1 cellular context compared by ENCODE assay signal in genomic region chr5:27406020-27406419, GRCh38.
TF ChIP-seq lines count a peak whose summit lies in the region.

No MANE protein-coding gene starts in this region.

TF ChIP-seq in HEK293, 187 proteins besides CTCF, POLR2A, EP300 and RAD21 (continued from another document and continues in another):
- no peak for TF ChIP-seq PRDM2 (tag by site-specific recombination; IDR thresholded peaks at IDR 0.05; ENCODE audit: borderline replicate concordance)
- TF ChIP-seq ZBTB44 (tag by site-specific recombination; IDR thresholded peaks at IDR 0.05): no peak
- TF ChIP-seq ZIC2 (tag by site-specific recombination; IDR thresholded peaks at IDR 0.05): no peak
- TF ChIP-seq PRDM1 (tag by site-specific recombination; IDR thresholded peaks at IDR 0.05): no peak
- TF ChIP-seq ZNF416 (tag by site-specific recombination; IDR thresholded peaks at IDR 0.05): no peak
- TF ChIP-seq ZNF596 (tag by site-specific recombination; IDR thresholded peaks at IDR 0.05): no peak
- TF ChIP-seq ZNF37A (tag by site-specific recombination; IDR thresholded peaks at IDR 0.05): no peak
- TF ChIP-seq ZNF701 (tag by site-specific recombination; IDR thresholded peaks at IDR 0.05): no peak
- TF ChIP-seq ZNF558 (tag by site-specific recombination; IDR thresholded peaks at IDR 0.05): 0 out of 2 replicates have a peak, but pooled peaks have one; percentile 53
- TF ChIP-seq, protein P1, sequence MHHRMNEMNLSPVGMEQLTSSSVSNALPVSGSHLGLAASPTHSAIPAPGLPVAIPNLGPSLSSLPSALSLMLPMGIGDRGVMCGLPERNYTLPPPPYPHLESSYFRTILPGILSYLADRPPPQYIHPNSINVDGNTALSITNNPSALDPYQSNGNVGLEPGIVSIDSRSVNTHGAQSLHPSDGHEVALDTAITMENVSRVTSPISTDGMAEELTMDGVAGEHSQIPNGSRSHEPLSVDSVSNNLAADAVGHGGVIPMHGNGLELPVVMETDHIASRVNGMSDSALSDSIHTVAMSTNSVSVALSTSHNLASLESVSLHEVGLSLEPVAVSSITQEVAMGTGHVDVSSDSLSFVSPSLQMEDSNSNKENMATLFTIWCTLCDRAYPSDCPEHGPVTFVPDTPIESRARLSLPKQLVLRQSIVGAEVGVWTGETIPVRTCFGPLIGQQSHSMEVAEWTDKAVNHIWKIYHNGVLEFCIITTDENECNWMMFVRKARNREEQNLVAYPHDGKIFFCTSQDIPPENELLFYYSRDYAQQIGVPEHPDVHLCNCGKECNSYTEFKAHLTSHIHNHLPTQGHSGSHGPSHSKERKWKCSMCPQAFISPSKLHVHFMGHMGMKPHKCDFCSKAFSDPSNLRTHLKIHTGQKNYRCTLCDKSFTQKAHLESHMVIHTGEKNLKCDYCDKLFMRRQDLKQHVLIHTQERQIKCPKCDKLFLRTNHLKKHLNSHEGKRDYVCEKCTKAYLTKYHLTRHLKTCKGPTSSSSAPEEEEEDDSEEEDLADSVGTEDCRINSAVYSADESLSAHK (tag by site-specific recombination; IDR thresholded peaks at IDR 0.05): no peak
- TF ChIP-seq EGR2 (tag by site-specific recombination; IDR thresholded peaks at IDR 0.05; ENCODE audit: low read depth): no peak
- no peak for TF ChIP-seq REPIN1 (tag by site-specific recombination; IDR thresholded peaks at IDR 0.05; ENCODE audit: low read depth)
- TF ChIP-seq GLIS2 (tag by site-specific recombination; IDR thresholded peaks at IDR 0.05): no peak
- no peak for TF ChIP-seq ZNF785 (tag by site-specific recombination; IDR thresholded peaks at IDR 0.05)
- no peak for TF ChIP-seq ZBTB17 (tag by site-specific recombination; IDR thresholded peaks at IDR 0.05)
- no peak for TF ChIP-seq ZNF169 (tag by site-specific recombination; IDR thresholded peaks at IDR 0.05)
- no peak for TF ChIP-seq ZNF24 (tag by site-specific recombination; IDR thresholded peaks at IDR 0.05)
- no peak for TF ChIP-seq ZNF214 (tag by site-specific recombination; IDR thresholded peaks at IDR 0.05; ENCODE audit: borderline replicate concordance)
- no peak for TF ChIP-seq ZNF16 (tag by site-specific recombination; IDR thresholded peaks at IDR 0.05; ENCODE audit: low read depth)
- TF ChIP-seq, protein P2, sequence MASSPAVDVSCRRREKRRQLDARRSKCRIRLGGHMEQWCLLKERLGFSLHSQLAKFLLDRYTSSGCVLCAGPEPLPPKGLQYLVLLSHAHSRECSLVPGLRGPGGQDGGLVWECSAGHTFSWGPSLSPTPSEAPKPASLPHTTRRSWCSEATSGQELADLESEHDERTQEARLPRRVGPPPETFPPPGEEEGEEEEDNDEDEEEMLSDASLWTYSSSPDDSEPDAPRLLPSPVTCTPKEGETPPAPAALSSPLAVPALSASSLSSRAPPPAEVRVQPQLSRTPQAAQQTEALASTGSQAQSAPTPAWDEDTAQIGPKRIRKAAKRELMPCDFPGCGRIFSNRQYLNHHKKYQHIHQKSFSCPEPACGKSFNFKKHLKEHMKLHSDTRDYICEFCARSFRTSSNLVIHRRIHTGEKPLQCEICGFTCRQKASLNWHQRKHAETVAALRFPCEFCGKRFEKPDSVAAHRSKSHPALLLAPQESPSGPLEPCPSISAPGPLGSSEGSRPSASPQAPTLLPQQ (tag by site-specific recombination; IDR thresholded peaks at IDR 0.05): no peak
- TF ChIP-seq, protein P3, sequence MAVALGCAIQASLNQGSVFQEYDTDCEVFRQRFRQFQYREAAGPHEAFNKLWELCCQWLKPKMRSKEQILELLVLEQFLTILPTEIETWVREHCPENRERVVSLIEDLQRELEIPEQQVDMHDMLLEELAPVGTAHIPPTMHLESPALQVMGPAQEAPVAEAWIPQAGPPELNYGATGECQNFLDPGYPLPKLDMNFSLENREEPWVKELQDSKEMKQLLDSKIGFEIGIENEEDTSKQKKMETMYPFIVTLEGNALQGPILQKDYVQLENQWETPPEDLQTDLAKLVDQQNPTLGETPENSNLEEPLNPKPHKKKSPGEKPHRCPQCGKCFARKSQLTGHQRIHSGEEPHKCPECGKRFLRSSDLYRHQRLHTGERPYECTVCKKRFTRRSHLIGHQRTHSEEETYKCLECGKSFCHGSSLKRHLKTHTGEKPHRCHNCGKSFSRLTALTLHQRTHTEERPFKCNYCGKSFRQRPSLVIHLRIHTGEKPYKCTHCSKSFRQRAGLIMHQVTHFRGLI (tag by site-specific recombination; IDR thresholded peaks at IDR 0.05): no peak
- no peak for TF ChIP-seq SP2 (tag by site-specific recombination; IDR thresholded peaks at IDR 0.05)
- TF ChIP-seq SETDB1 (IDR thresholded peaks at IDR 0.05; ENCODE audit: insufficient read length, low read length): no peak
- TF ChIP-seq ZNF114 (tag by site-specific recombination; IDR thresholded peaks at IDR 0.05): no peak
- no peak for TF ChIP-seq KLF1 (tag by site-specific recombination; IDR thresholded peaks at IDR 0.05)
- TF ChIP-seq, protein P4, sequence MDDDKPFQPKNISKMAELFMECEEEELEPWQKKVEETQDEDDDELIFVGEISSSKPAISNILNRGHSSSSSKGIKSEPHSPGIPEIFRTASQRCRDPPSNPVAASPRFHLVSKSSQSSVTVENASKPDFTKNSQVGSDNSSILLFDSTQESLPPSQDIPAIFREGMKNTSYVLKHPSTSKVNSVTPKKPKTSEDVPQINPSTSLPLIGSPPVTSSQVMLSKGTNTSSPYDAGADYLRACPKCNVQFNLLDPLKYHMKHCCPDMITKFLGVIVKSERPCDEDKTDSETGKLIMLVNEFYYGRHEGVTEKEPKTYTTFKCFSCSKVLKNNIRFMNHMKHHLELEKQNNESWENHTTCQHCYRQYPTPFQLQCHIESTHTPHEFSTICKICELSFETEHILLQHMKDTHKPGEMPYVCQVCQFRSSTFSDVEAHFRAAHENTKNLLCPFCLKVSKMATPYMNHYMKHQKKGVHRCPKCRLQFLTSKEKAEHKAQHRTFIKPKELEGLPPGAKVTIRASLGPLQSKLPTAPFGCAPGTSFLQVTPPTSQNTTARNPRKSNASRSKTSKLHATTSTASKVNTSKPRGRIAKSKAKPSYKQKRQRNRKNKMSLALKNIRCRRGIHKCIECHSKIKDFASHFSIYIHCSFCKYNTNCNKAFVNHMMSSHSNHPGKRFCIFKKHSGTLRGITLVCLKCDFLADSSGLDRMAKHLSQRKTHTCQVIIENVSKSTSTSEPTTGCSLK (tag by site-specific recombination; IDR thresholded peaks at IDR 0.05): no peak
- TF ChIP-seq ZNF660 (tag by site-specific recombination; IDR thresholded peaks at IDR 0.05): no peak
- TF ChIP-seq ZNF600 (tag by site-specific recombination; IDR thresholded peaks at IDR 0.05): no peak
- peak; percentile 95; the same call in 1 of the 2 replicates for TF ChIP-seq ZNF138 (tag by site-specific recombination; IDR thresholded peaks at IDR 0.05; ENCODE audit: borderline replicate concordance)
- TF ChIP-seq ZFP37 (tag by site-specific recombination; IDR thresholded peaks at IDR 0.05): no peak
- TF ChIP-seq ZNF544 (tag by site-specific recombination; IDR thresholded peaks at IDR 0.05): no peak
- TF ChIP-seq ZNF398 (tag by site-specific recombination; IDR thresholded peaks at IDR 0.05): no peak
- TF ChIP-seq ZSCAN16 (tag by site-specific recombination; IDR thresholded peaks at IDR 0.05): no peak
- TF ChIP-seq ZNF580 (tag by site-specific recombination; IDR thresholded peaks at IDR 0.05): no peak
- TF ChIP-seq ZNF707 (tag by site-specific recombination; IDR thresholded peaks at IDR 0.05): no peak
- TF ChIP-seq SALL2 (tag by site-specific recombination; IDR thresholded peaks at IDR 0.05; ENCODE audit: borderline replicate concordance): no peak
- no peak for TF ChIP-seq ZNF221 (tag by site-specific recombination; IDR thresholded peaks at IDR 0.05; ENCODE audit: borderline replicate concordance)
- no peak for TF ChIP-seq ZNF391 (tag by site-specific recombination; IDR thresholded peaks at IDR 0.05; ENCODE audit: borderline replicate concordance, low read depth)
- TF ChIP-seq ZNF704 (tag by site-specific recombination; IDR thresholded peaks at IDR 0.05): no peak
- peak; percentile 72 for TF ChIP-seq ZNF555 (tag by site-specific recombination; conservative IDR thresholded peaks at IDR 0.05)
- TF ChIP-seq ZFP69B (tag by site-specific recombination; IDR thresholded peaks at IDR 0.05): no peak
- no peak for TF ChIP-seq YY1 (tag by site-specific recombination; IDR thresholded peaks at IDR 0.05)
- peak; percentile 24 for TF ChIP-seq ZNF654 (tag by site-specific recombination; IDR thresholded peaks at IDR 0.05; ENCODE audit: low read depth)
- TF ChIP-seq ZSCAN30 (tag by site-specific recombination; IDR thresholded peaks at IDR 0.05): no peak
- TF ChIP-seq ZNF624 (tag by site-specific recombination; IDR thresholded peaks at IDR 0.05): no peak
- no peak for TF ChIP-seq ZNF473 (tag by site-specific recombination; IDR thresholded peaks at IDR 0.05)
- TF ChIP-seq ZNF341 (tag by site-specific recombination; IDR thresholded peaks at IDR 0.05; ENCODE audit: low read depth): no peak
- no peak for TF ChIP-seq HOXD13 (CRISPR knock-in tag; IDR thresholded peaks at IDR 0.05; ENCODE audit: borderline replicate concordance)
- no peak for TF ChIP-seq ZNF514 (tag by site-specific recombination; IDR thresholded peaks at IDR 0.05)
- no peak for TF ChIP-seq ZNF530 (tag by site-specific recombination; IDR thresholded peaks at IDR 0.05; ENCODE audit: low read depth)
